8 cellular contexts compared by ENCODE assay signal in the genomic region with DNA sequence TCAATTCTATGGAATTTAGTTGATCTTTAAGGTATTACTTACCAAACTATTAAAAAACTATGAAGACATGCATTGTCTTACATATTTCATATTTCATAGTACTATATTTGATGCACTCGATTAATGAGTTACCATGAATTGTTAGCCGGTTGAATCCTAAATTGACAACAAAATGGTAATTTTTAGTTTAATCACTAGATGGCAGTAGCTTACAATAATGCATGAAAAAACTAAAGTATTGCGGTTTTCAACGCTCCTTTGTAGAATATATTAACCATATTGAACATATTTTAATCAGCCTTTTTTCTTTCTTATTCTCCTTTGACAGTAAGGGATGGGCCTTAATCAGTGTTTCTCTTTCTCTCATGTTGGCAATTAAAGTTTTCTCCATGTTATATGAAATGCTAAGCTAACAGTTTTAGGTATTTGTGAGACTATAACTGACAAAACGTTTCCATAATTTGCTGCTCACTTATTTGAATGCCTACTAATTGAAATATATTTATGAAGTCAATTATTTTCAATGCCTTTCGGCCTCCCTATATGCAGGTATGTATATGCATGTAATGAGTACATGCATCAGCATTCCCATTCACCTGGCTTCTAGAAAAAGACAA.
A peak's percentile ranks its signal among the peaks of the same experiment; 100 is the strongest.
DNase-seq lines count a peak whose midpoint lies in the region; ATAC-seq, FAIRE-seq and TF ChIP-seq lines count a peak whose summit lies in the region.

No MANE protein-coding gene starts in this region.

- ATAC-seq in HG03175 (IDR thresholded peaks at IDR 0.05; ENCODE audit: unreplicated experiment), result peak; percentile 51
- no peak for ATAC-seq in GM21447 (IDR thresholded peaks at IDR 0.05; ENCODE audit: unreplicated experiment)

- no peaks in the 10 kb centered on the region for H3K27me3 ChIP-seq in WERI-Rb-1 (ENCODE audit: insufficient read depth, low read depth, severe bottlenecking)

- H3K4me3 ChIP-seq in choroid plexus epithelial cell (ENCODE audit: low read depth, low read length), result no peak overlapping the region
- no peak overlapping the region for H3K4me3 ChIP-seq in WERI-Rb-1 (ENCODE audit: low read depth, low read length)

- TF ChIP-seq CTCF in GM12873 (IDR thresholded peaks at IDR 0.05; ENCODE audit: insufficient read depth, low read depth, low read length, missing control alignments), result peak; percentile 46
- TF ChIP-seq CTCF in choroid plexus epithelial cell (conservative IDR thresholded peaks at IDR 0.05; ENCODE audit: low read depth, low read length), result peak; percentile 59
- TF ChIP-seq CTCF in WERI-Rb-1 (IDR thresholded peaks at IDR 0.05; ENCODE audit: low read depth, low read length), result no peak

- DNase-seq in NCI-H82 (lab: John Stamatoyannopoulos, UW) (peak; percentile 64), choroid plexus epithelial cell (ENCODE audit: low read depth) (peak; percentile 64), midbrain (lab: John Stamatoyannopoulos, UW) (peak; percentile 36), WERI-Rb-1 (no peak)

- H3K36me3 ChIP-seq in WERI-Rb-1, result no peaks in the 10 kb centered on the region

- H3K9me3 ChIP-seq in WERI-Rb-1 (ENCODE audit: severe bottlenecking), result no peaks in the 10 kb centered on the region

- peak; percentile 98 for FAIRE-seq in A204.1 (lab: Jason Lieb, UNC)

- H3K27ac ChIP-seq in WERI-Rb-1, result no peak overlapping the region
